In genomic region chr6:156687875-156688549, GRCh38 we compare ENCODE assay signal across 8 cellular contexts.
DNase-seq lines count a peak whose midpoint lies in the region; ATAC-seq, FAIRE-seq and TF ChIP-seq lines count a peak whose summit lies in the region.

No MANE protein-coding gene starts in this region.

- no peaks in the 10 kb centered on the region for H3K9me3 ChIP-seq in SJCRH30 (replicated peaks)

- peaks cover 4% of the 10 kb centered on the region for H3K36me3 Mint-ChIP-seq in effector memory CD8-positive, alpha-beta T cell (ENCODE audit: insufficient read depth)
- H3K36me3 Mint-ChIP-seq in type B pancreatic cell: no peaks in the 10 kb centered on the region

- no peak for TF ChIP-seq CTCF in type B pancreatic cell (conservative IDR thresholded peaks at IDR 0.05)

- no peaks in the 10 kb centered on the region for H3K79me2 ChIP-seq in ACC112 (ENCODE audit: control insufficient read depth, insufficient read depth, low read length, unreplicated experiment)

- H3K4me3 ChIP-seq in ACC112 (ENCODE audit: low read depth, low read length) (peak overlapping the region; percentile 92), SJCRH30 (peak overlapping the region; percentile 79)

- H3K27me3 ChIP-seq in ACC112 (ENCODE audit: insufficient read depth, low read length): no peaks in the 10 kb centered on the region
- H3K27me3 ChIP-seq in SJCRH30: no peaks in the 10 kb centered on the region

- H3K27ac ChIP-seq in ACC112 (ENCODE audit: low read depth, low read length) (peak overlapping the region; percentile 53; the same call in 1 of the 2 replicates), SJCRH30 (no peak overlapping the region; the same call in 1 of the 2 replicates)

- peak overlapping the region; percentile 8 to 61 for H3K27ac Mint-ChIP-seq in effector memory CD8-positive, alpha-beta T cell
- H3K27ac Mint-ChIP-seq in type B pancreatic cell: peak overlapping the region; percentile 82

- H3K9me3 Mint-ChIP-seq in effector memory CD8-positive, alpha-beta T cell: no peaks in the 10 kb centered on the region
- H3K9me3 Mint-ChIP-seq in type B pancreatic cell: no peaks in the 10 kb centered on the region

- H3K36me3 ChIP-seq in ACC112 (ENCODE audit: insufficient read depth, low read length) (no peaks in the 10 kb centered on the region), SJCRH30 (no peaks in the 10 kb centered on the region)

- H3K4me1 ChIP-seq in ACC112 (ENCODE audit: control insufficient read depth, insufficient read depth, low read length, unreplicated experiment) (peaks cover 8% of the 10 kb centered on the region), SJCRH30 (peaks cover 4% of the 10 kb centered on the region; the same call in 1 of the 2 replicates)

- H3K27me3 Mint-ChIP-seq in effector memory CD8-positive, alpha-beta T cell: peaks cover 0 to under 1% of the 10 kb centered on the region in 2 donors
- no peaks in the 10 kb centered on the region for H3K27me3 Mint-ChIP-seq in type B pancreatic cell

- peaks cover 9 to 10% of the 10 kb centered on the region in 2 donors for H3K4me1 Mint-ChIP-seq in effector memory CD8-positive, alpha-beta T cell (ENCODE audit: low read depth in 2 of 2)
- peaks cover 16% of the 10 kb centered on the region for H3K4me1 Mint-ChIP-seq in type B pancreatic cell (ENCODE audit: unreplicated experiment)

- ATAC-seq in effector memory CD8-positive, alpha-beta T cell (replicated peaks): no peak
- ATAC-seq in GM21423 (IDR thresholded peaks at IDR 0.05; ENCODE audit: unreplicated experiment): no peak

- peak overlapping the region; percentile 85 for H2AFZ ChIP-seq in ACC112 (ENCODE audit: low read length, unreplicated experiment)

- DNase-seq in GM19239 (ENCODE audit: insufficient read length, low spot score) (no peak), SJCRH30 (peak; percentile 14 to 51), lung microvascular endothelial cell (ENCODE audit: low read depth in 2 of 2) (peak; percentile 24 to 44), type B pancreatic cell (ENCODE audit: extremely low spot score, unreplicated experiment) (no peak), SHP77 treated with DMSO at 0.1 percent for 48 hours (lab: John Stamatoyannopoulos, UW) (no peak)
- DNase-seq in effector memory CD8-positive, alpha-beta T cell: no peak

- peak overlapping the region; percentile 66 to 75 for H3K4me3 Mint-ChIP-seq in effector memory CD8-positive, alpha-beta T cell
- peak overlapping the region; percentile 82 for H3K4me3 Mint-ChIP-seq in type B pancreatic cell

- peak; percentile 82 for FAIRE-seq in GM19239 (lab: Jason Lieb, UNC)

Comparison
In these comparisons a context has a peak if more than half of its experiments do, and no peak if none do; other contexts are left out.
1. DNase-seq: peak in SJCRH30 (2 of 2) and lung microvascular endothelial cell (2 of 2); none in GM19239 (single experiment), effector memory CD8-positive, alpha-beta T cell (0 of 3), type B pancreatic cell (single experiment) and SHP77 treated with DMSO at 0.1 percent for 48 hours (single experiment).